ENCODE assay signal across 17 cellular contexts in genomic region chr13:75839418-75839817, GRCh38.
"Had no signal": no experiment of that assay in that cellular context is flagged by ENCODE, and none has a peak within 500 bp of the region (broad histone marks: within the 10 kb centered on the region; RNA-seq: fewer than 3 reads in every experiment).

No MANE protein-coding gene starts in this region.

- H3K4me3 Mint-ChIP-seq: dendritic cell treated with granulocyte-macrophage colony-stimulating factor and Interleukin-4, amounts not matched to agents 40 ng/mL and 50 ng/mL, for 4 days; effector memory CD8-positive, alpha-beta T cell; naive thymus-derived CD8-positive, alpha-beta T cell; stimulated activated naive B cell treated with anti-CD40 and anti-IgM and Interleukin-4, amounts not matched to agents 10 μg/mL and 1 μg/mL and 100 μg/mL, for 72 hours; stimulated activated naive CD8-positive, alpha-beta T cell treated with anti-CD3 and anti-CD28 coated beads, Interleukin-15, amount 100 ng/mL, for 72 hours had no signal

- DNase-seq: effector memory CD8-positive, alpha-beta T cell; esophagus squamous epithelium; foreskin melanocyte; heart left ventricle; hippocampal formation; mammary epithelial cell; naive thymus-derived CD8-positive, alpha-beta T cell; psoas muscle; retina; right lobe of liver; stimulated activated CD4-positive, alpha-beta T cell treated with anti-CD3 and anti-CD28 coated beads, Interleukin-2, amount 100 ng/mL, for 24 hours; stimulated activated CD4-positive, alpha-beta T cell treated with anti-CD3 and anti-CD28 coated beads, Interleukin-4, amount 100 ng/mL, for 4 hours; stimulated activated naive B cell treated with anti-CD40 and anti-IgM and Interleukin-4, amounts not matched to agents 10 μg/mL and 1 μg/mL and 100 μg/mL, for 72 hours; stimulated activated naive CD8-positive, alpha-beta T cell treated with anti-CD3 and anti-CD28 coated beads, Interleukin-15, amount 100 ng/mL, for 72 hours; testis; transverse colon had no signal

- H3K27me3 Mint-ChIP-seq: dendritic cell treated with granulocyte-macrophage colony-stimulating factor and Interleukin-4, amounts not matched to agents 40 ng/mL and 50 ng/mL, for 4 days; effector memory CD8-positive, alpha-beta T cell; naive thymus-derived CD8-positive, alpha-beta T cell; stimulated activated naive B cell treated with anti-CD40 and anti-IgM and Interleukin-4, amounts not matched to agents 10 μg/mL and 1 μg/mL and 100 μg/mL, for 72 hours; stimulated activated naive CD8-positive, alpha-beta T cell treated with anti-CD3 and anti-CD28 coated beads, Interleukin-15, amount 100 ng/mL, for 72 hours had no signal

- H3K9me3 Mint-ChIP-seq: effector memory CD8-positive, alpha-beta T cell had no signal

- H3K27ac Mint-ChIP-seq: dendritic cell treated with granulocyte-macrophage colony-stimulating factor and Interleukin-4, amounts not matched to agents 40 ng/mL and 50 ng/mL, for 4 days; effector memory CD8-positive, alpha-beta T cell; stimulated activated naive B cell treated with anti-CD40 and anti-IgM and Interleukin-4, amounts not matched to agents 10 μg/mL and 1 μg/mL and 100 μg/mL, for 72 hours; stimulated activated naive CD8-positive, alpha-beta T cell treated with anti-CD3 and anti-CD28 coated beads, Interleukin-15, amount 100 ng/mL, for 72 hours had no signal

- H3K4me1 Mint-ChIP-seq: stimulated activated naive B cell treated with anti-CD40 and anti-IgM and Interleukin-4, amounts not matched to agents 10 μg/mL and 1 μg/mL and 100 μg/mL, for 72 hours had no signal

- ATAC-seq: effector memory CD8-positive, alpha-beta T cell; heart left ventricle; naive thymus-derived CD8-positive, alpha-beta T cell; psoas muscle; stimulated activated naive B cell treated with anti-CD40 and anti-IgM and Interleukin-4, amounts not matched to agents 10 μg/mL and 1 μg/mL and 100 μg/mL, for 72 hours; stimulated activated naive CD8-positive, alpha-beta T cell treated with anti-CD3 and anti-CD28 coated beads, Interleukin-15, amount 100 ng/mL, for 72 hours had no signal

- H3K4me3 ChIP-seq: esophagus squamous epithelium, heart left ventricle, psoas muscle, right lobe of liver, testis, transverse colon had no signal
